8 cellular contexts compared by ENCODE assay signal in genomic region chr3:48899298-48899697, GRCh38. TPM values are rescaled to one million over a fixed set of nuclear protein-coding genes. Genes with fewer than 3 reads are reported as not detected.
DNase-seq lines count a peak whose midpoint lies in the region; ATAC-seq and TF ChIP-seq lines count a peak whose summit lies in the region.

No MANE protein-coding gene starts in this region.

- no peaks in the 10 kb centered on the region for H3K9me3 ChIP-seq in SJSA1 (replicated peaks)

- DNase-seq in SJSA1 (ENCODE audit: low read depth in 1 of 2, low spot score in 2 of 2) (no peak), endothelial cell (ENCODE audit: low spot score) (no peak), skeletal muscle cell (ENCODE audit: low read depth) (no peak)

- no peaks in the 10 kb centered on the region for H3K36me3 ChIP-seq in SJSA1

- H3K4me1 ChIP-seq in SJSA1 (replicated peaks) = peaks cover 12% of the 10 kb centered on the region

- peak overlapping the region; percentile 54 for H3K4me3 ChIP-seq in SJSA1
- H3K4me3 ChIP-seq in skeletal muscle cell (ENCODE audit: low read depth, low read length) = peak overlapping the region; percentile 66

- ATAC-seq in GM19395 (IDR thresholded peaks at IDR 0.05; ENCODE audit: unreplicated experiment) (peak; percentile 4), HG03039 (IDR thresholded peaks at IDR 0.05; ENCODE audit: unreplicated experiment) (no peak), HG03521 (IDR thresholded peaks at IDR 0.05; ENCODE audit: unreplicated experiment) (no peak), HG03520 (IDR thresholded peaks at IDR 0.05; ENCODE audit: unreplicated experiment) (no peak), GM21515 (IDR thresholded peaks at IDR 0.05; ENCODE audit: unreplicated experiment) (no peak)

- peak overlapping the region; percentile 53 for H3K27ac Mint-ChIP-seq in endothelial cell (ENCODE audit: unreplicated experiment)

- TF ChIP-seq CTCF in endothelial cell (IDR thresholded peaks at IDR 0.05; ENCODE audit: unreplicated experiment) = no peak

- peak overlapping the region; percentile 79 for H3K4me3 Mint-ChIP-seq in endothelial cell (ENCODE audit: unreplicated experiment)

- H3K27me3 Mint-ChIP-seq in endothelial cell (ENCODE audit: unreplicated experiment) = peaks cover 4% of the 10 kb centered on the region

- H3K27ac ChIP-seq in SJSA1 = no peak overlapping the region

- no peaks in the 10 kb centered on the region for H3K27me3 ChIP-seq in SJSA1 (replicated peaks)

- H3K4me1 Mint-ChIP-seq in endothelial cell (ENCODE audit: unreplicated experiment) = peaks cover 12% of the 10 kb centered on the region

- H3K9me3 Mint-ChIP-seq in endothelial cell (ENCODE audit: unreplicated experiment) = no peaks in the 10 kb centered on the region

- H3K36me3 Mint-ChIP-seq in endothelial cell (ENCODE audit: low read depth, unreplicated experiment) = no peaks in the 10 kb centered on the region

RNA-seq across cellular contexts. Expression of gene SLC25A20, which starts 0.6 kb away (rescaled TPM):
- total RNA-seq in SJSA1 (2014; rRNA removed; shearing (Covaris generic)) = 21.9 and 32.6 TPM in 2 replicates
- 3.6 TPM for total RNA-seq in endothelial cell (ENCODE audit: unreplicated experiment)

RNA-seq across cellular contexts. Expression of gene ARIH2, which starts 19.3 kb away (rescaled TPM):
- 85.5 and 93.4 TPM in 2 replicates for total RNA-seq in SJSA1 (2014; rRNA removed; shearing (Covaris generic))
- total RNA-seq in endothelial cell (ENCODE audit: unreplicated experiment) = 57.0 TPM

RNA-seq across cellular contexts. Expression of gene PRKAR2A, which starts 51.6 kb away (rescaled TPM):
- 16.9 and 26.9 TPM in 2 replicates for total RNA-seq in SJSA1 (2014; rRNA removed; shearing (Covaris generic))
- total RNA-seq in endothelial cell (ENCODE audit: unreplicated experiment) = 67.3 TPM
